ENCODE assay signal across 10 cellular contexts in the genomic region with DNA sequence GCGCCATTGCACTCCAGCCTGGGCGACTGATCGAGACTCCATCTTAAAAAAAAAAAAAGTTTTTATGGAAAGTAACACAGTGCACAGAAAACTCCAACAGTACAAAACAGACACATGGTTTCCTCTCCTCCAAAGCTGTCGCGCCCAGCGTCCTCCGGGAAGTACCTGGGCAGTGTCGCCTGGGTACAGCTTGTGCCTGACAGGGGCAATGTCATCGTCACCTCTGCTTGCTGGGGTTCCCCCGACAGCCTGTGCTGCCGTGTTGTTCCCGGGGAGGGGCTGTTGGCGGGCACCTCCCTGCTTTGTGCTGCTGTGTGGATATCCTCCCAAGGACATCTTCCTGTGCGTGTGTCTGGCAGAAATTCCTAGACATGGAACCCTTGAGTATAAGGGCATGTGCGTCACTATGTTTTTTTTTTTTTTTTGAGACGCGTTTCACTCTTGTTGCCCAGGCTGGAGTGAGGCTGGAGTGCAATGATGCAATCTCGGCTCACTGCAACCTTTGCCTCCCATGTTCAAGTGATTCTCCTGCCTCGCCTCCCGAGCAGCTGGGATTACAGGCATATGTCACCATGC. TPM values are rescaled to one million over a fixed set of nuclear protein-coding genes. Genes with fewer than 3 reads are reported as not detected.
DNase-seq lines count a peak whose midpoint lies in the region; FAIRE-seq and TF ChIP-seq lines count a peak whose summit lies in the region.
"Had no signal": no experiment of that assay in that cellular context is flagged by ENCODE, and none has a peak within 500 bp of the region (broad histone marks: within the 10 kb centered on the region; RNA-seq: fewer than 3 reads in every experiment).

No MANE protein-coding gene starts in this region.

- no peak for DNase-seq in Calu3
- peak; percentile 93 for DNase-seq in RPMI7951 (ENCODE audit: low read depth)
- DNase-seq in fibroblast of the conjunctiva (ENCODE audit: low read depth), result peak; percentile 58
- peak in 4 of 5 donors; percentile 60 to 84 (median 72) for DNase-seq in ovary
- DNase-seq in anterior cingulate cortex (lab: John Stamatoyannopoulos, UW), result no peak
- DNase-seq in GM10248 (ENCODE audit: extremely low spot score), result no peak
- DNase-seq in putamen (ENCODE audit: low spot score), result no peak
- no peak for DNase-seq in frontal cortex (ENCODE audit: low spot score in 2 of 2)
- DNase-seq: activated CD4-positive, alpha-beta T cell treated with anti-CD3 and anti-CD28 coated beads, Interleukin-2, amount 50 U/mL, for 4 hours; NCI-H146 had no signal

- POLR2A ChIA-PET in GM10248 (lab: Yijun Ruan, JAX), result no interaction called here

- FAIRE-seq in frontal cortex (lab: Jason Lieb, UNC), result no peak

- no peaks in the 10 kb centered on the region for H3K27me3 ChIP-seq in ovary

- peaks cover 5% of the 10 kb centered on the region for H3K9me3 Mint-ChIP-seq in Calu3 (ENCODE audit: low read depth, unreplicated experiment)

- H3K4me3 ChIP-seq in ovary, result no peak overlapping the region

- peaks cover 0 to 2% of the 10 kb centered on the region in 2 donors for H3K9me3 ChIP-seq in ovary

- H3K27me3 Mint-ChIP-seq in Calu3 (ENCODE audit: unreplicated experiment), result no peaks in the 10 kb centered on the region

- TF ChIP-seq POLR2A in ovary (IDR thresholded peaks at IDR 0.05), result no peak

- peaks cover 5% of the 10 kb centered on the region for H3K36me3 Mint-ChIP-seq in Calu3 (ENCODE audit: insufficient read depth, unreplicated experiment)

- H3K4me3 Mint-ChIP-seq in Calu3 (ENCODE audit: low read depth, unreplicated experiment), result peak overlapping the region; percentile 44

- peaks cover 10% of the 10 kb centered on the region for H3K4me1 ChIP-seq in ovary (ENCODE audit: insufficient read depth)

- CTCF ChIA-PET in Calu3 (lab: Charles Lee) (interaction anchor here (0.6 to 0.7 kb wide), 2 partner anchors 21 to 68 kb away, joined by 4 read pairs; no protein-coding TSS in a partner anchor), GM10248 (lab: Yijun Ruan, JAX) (no interaction called here)

- peak; percentile 58 for TF ChIP-seq EP300 in ovary (IDR thresholded peaks at IDR 0.05)

- H3K27ac ChIP-seq in ovary, result no peak overlapping the region

- no peaks in the 10 kb centered on the region for H3K4me1 Mint-ChIP-seq in Calu3 (ENCODE audit: low read depth, unreplicated experiment)

- 11 to 24% (median 13%) methylated on average over 20 of the region's 20 CpGs for WGBS in ovary, 3 donors

- H3K36me3 ChIP-seq in ovary, result no peaks in the 10 kb centered on the region

- TF ChIP-seq CTCF in Calu3 (IDR thresholded peaks at IDR 0.05; ENCODE audit: unreplicated experiment) (no peak), ovary (IDR thresholded peaks at IDR 0.05) (no peak), GM10248 (IDR thresholded peaks at IDR 0.05; ENCODE audit: control extremely low read depth, extremely low read depth, low read depth, missing control alignments) (no peak)

- no TSS peak for BruUV-seq in Calu3 (replicated peaks; lab: Mats Ljungman, UMichigan)

- intact Hi-C loops in Calu3 (cut with micrococcal nuclease; ENCODE audit: unreplicated experiment), result no loop called here
- intact Hi-C loops in ovary (cut with DNase I), result no loop called here

- H3K27ac Mint-ChIP-seq in Calu3 (ENCODE audit: unreplicated experiment), result no peak overlapping the region

RNA-seq across cellular contexts. Expression of a gene that starts 2.4 kb away (rescaled TPM):
- not detected in 2 replicates for total RNA-seq in Calu3 (2022)
- total RNA-seq in RPMI7951 (2014; rRNA removed; shearing (Covaris generic)), result 4.6 and 13.9 TPM in 2 replicates
- 1 to 10 TPM in 3 of 7 donors, under 1 TPM in 4; 0.08 to 5.4 (median 0.92) TPM for total RNA-seq in ovary
- 1 to 10 TPM in 1 of 2 donors, under 1 TPM in 1; 0.40 to 2.2 TPM for polyA plus RNA-seq in ovary
- total RNA-seq in frontal cortex, result under 0.01 TPM

RNA-seq across cellular contexts. Expression of a gene that starts 57.2 kb away (rescaled TPM):
- total RNA-seq in Calu3 (2022) (43.1 and 49.7 TPM in 2 replicates), ovary (10 to 100 TPM; 45.1 to 92.0 (median 68.3) TPM), frontal cortex (34.6 TPM)
- 20.1 and 25.2 TPM in 2 replicates for total RNA-seq in RPMI7951 (2014; rRNA removed; shearing (Covaris generic))
- 10 to 100 TPM; 35.3 to 43.9 TPM for polyA plus RNA-seq in ovary

Comparison
In these comparisons a context has a peak if more than half of its experiments do, and no peak if none do; other contexts are left out.
1. DNase-seq: peak in RPMI7951 (single experiment), fibroblast of the conjunctiva (single experiment) and ovary (4 of 5); none in Calu3 (single experiment), anterior cingulate cortex (0 of 58), GM10248 (single experiment), putamen (single experiment) and frontal cortex (0 of 2).